In the genomic region with DNA sequence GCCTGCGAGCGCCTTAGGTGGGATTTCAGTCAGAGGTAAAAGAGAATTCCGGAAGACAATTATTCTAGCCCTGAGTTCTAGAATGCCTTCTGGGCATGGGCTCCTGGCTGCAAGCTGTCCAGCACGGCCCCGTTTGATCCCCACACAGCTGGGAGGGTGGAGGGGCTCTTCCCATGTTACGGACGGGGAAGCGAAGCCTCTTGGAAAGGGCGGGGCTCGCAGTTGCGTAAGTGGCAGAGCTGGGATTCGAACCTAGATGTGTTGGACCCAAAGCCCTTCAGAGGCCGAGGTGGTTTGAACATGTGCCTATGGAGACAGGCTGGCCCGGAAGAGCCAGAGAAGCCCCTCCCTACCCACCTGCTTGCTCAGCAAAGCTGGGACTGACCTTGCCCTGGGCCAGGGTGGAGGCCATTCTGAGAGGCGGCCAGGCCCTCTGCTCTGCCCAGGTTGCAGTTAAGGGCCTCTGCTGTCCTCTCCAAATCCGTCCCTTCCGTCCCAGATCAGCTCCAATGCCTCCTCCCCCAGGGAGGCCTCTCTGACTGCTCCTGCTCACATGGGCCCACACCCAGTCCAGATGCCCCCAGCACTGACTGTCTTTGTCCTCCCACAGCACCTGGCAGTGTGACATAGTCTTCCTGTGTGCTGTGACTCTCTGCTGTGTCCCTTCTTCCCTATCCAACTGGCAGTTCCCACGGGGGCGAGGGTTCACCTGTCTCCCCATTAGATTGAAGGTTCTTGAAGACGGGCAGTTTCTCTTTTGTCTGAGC, we compare ENCODE assay signal across 16 cellular contexts. TPM values are rescaled to one million over a fixed set of nuclear protein-coding genes. Genes with fewer than 3 reads are reported as not detected.
DNase-seq lines count a peak whose midpoint lies in the region; ATAC-seq and TF ChIP-seq lines count a peak whose summit lies in the region.
"Had no signal": no experiment of that assay in that cellular context is flagged by ENCODE, and none has a peak within 500 bp of the region (broad histone marks: within the 10 kb centered on the region; RNA-seq: fewer than 3 reads in every experiment).

No MANE protein-coding gene starts in this region.

- peak overlapping the region; percentile 44 for H2AK5ac ChIP-seq in neuronal stem cell (ENCODE audit: low read depth, low read length)

- peak overlapping the region; percentile 21 for H3K18ac ChIP-seq in neuronal stem cell (ENCODE audit: low read length)

- H3K36me3 Mint-ChIP-seq in activated T-helper 17 cell treated with anti-CD3 and anti-CD28 coated beads, Interleukin-2, amount 50 U/mL, for 72 hours (ENCODE audit: low read depth), result no peaks in the 10 kb centered on the region
- H3K36me3 Mint-ChIP-seq in type B pancreatic cell (no peaks in the 10 kb centered on the region), T-helper 17 cell (ENCODE audit: low read depth) (no peaks in the 10 kb centered on the region)
- H3K36me3 Mint-ChIP-seq: WTC11 had no signal

- H3K27me3 Mint-ChIP-seq in activated T-helper 17 cell treated with anti-CD3 and anti-CD28 coated beads, Interleukin-2, amount 50 U/mL, for 72 hours, result peaks cover 15% of the 10 kb centered on the region
- H3K27me3 Mint-ChIP-seq in type B pancreatic cell, result peaks cover 5% of the 10 kb centered on the region
- peaks cover 35% of the 10 kb centered on the region for H3K27me3 Mint-ChIP-seq in T-helper 17 cell

- no peak overlapping the region for H2BK5ac ChIP-seq in neuronal stem cell (ENCODE audit: low read length)

- no peak overlapping the region for H3K4ac ChIP-seq in neuronal stem cell (ENCODE audit: low read length)

- no peak overlapping the region for H3K9ac ChIP-seq in neuronal stem cell (ENCODE audit: low read depth, low read length, poor library complexity)

- peaks cover 2% of the 10 kb centered on the region for H3K79me1 ChIP-seq in neuronal stem cell (ENCODE audit: low read depth, low read length)

- H3K27ac Mint-ChIP-seq in activated T-helper 17 cell treated with anti-CD3 and anti-CD28 coated beads, Interleukin-2, amount 50 U/mL, for 72 hours, result peak overlapping the region; percentile 67
- H3K27ac Mint-ChIP-seq in type B pancreatic cell (peak overlapping the region; percentile 29), T-helper 17 cell (no peak overlapping the region)

- no peaks in the 10 kb centered on the region for H3K36me3 ChIP-seq in gastroesophageal sphincter
- H3K36me3 ChIP-seq in neuronal stem cell (replicated peaks in 1 of 2; ENCODE audit: control insufficient read depth in 2 of 2, insufficient read depth in 2 of 2, low read length in 2 of 2), result no peaks in the 10 kb centered on the region

- H4K8ac ChIP-seq in neuronal stem cell (ENCODE audit: low read depth, low read length), result no peak overlapping the region

- H4K91ac ChIP-seq in neuronal stem cell (ENCODE audit: low read depth, low read length, poor library complexity), result peak overlapping the region; percentile 13

- H3K9me3 Mint-ChIP-seq in activated T-helper 17 cell treated with anti-CD3 and anti-CD28 coated beads, Interleukin-2, amount 50 U/mL, for 72 hours, result no peaks in the 10 kb centered on the region
- no peaks in the 10 kb centered on the region for H3K9me3 Mint-ChIP-seq in type B pancreatic cell
- H3K9me3 Mint-ChIP-seq: WTC11 had no signal

- H2BK12ac ChIP-seq in neuronal stem cell (ENCODE audit: low read length), result no peak overlapping the region

- TF ChIP-seq CTCF in gastroesophageal sphincter (IDR thresholded peaks at IDR 0.05) (no peak), type B pancreatic cell (conservative IDR thresholded peaks at IDR 0.05) (no peak)

- H3K27me3 ChIP-seq in gastroesophageal sphincter, result no peaks in the 10 kb centered on the region
- H3K27me3 ChIP-seq in neuronal stem cell (ENCODE audit: control insufficient read depth in 3 of 3, insufficient read depth in 3 of 3, low read depth in 1 of 3, low read length in 3 of 3), result peaks cover 0 to 96% (median 12%) of the 10 kb centered on the region in 3 experiments

- WGBS in gastroesophageal sphincter (ENCODE audit: low coverage in 1 of 2), 2 donors, result 43% methylated on average over 5 of the region's 20 CpGs; no CpG with 5 or more reads in 1 of the 2 donors
- no CpG with 5 or more reads among the region's 20 CpGs for WGBS in neuronal stem cell (ENCODE audit: extremely low coverage in 2 of 2, insufficient read length in 2 of 2, insufficient replicate concordance in 1 of 2), 2 donors

- no peak overlapping the region for H2BK15ac ChIP-seq in neuronal stem cell (ENCODE audit: low read length)

- no peaks in the 10 kb centered on the region for H3K9me3 ChIP-seq in gastroesophageal sphincter
- no peaks in the 10 kb centered on the region for H3K9me3 ChIP-seq in neuronal stem cell (replicated peaks in 1 of 2; ENCODE audit: control insufficient read depth in 2 of 2, insufficient read depth in 1 of 2, low read depth in 1 of 2, low read length in 2 of 2)
- no peaks in the 10 kb centered on the region for H3K9me3 ChIP-seq in T-helper 17 cell (ENCODE audit: control insufficient read depth, low read length, poor library complexity, severe bottlenecking)

- H3K4me3 Mint-ChIP-seq in activated T-helper 17 cell treated with anti-CD3 and anti-CD28 coated beads, Interleukin-2, amount 50 U/mL, for 72 hours, result no peak overlapping the region
- H3K4me3 Mint-ChIP-seq in type B pancreatic cell (no peak overlapping the region), T-helper 17 cell (no peak overlapping the region)
- H3K4me3 Mint-ChIP-seq: WTC11 had no signal

- H3K4me1 Mint-ChIP-seq in activated T-helper 17 cell treated with anti-CD3 and anti-CD28 coated beads, Interleukin-2, amount 50 U/mL, for 72 hours, result no peaks in the 10 kb centered on the region
- H3K4me1 Mint-ChIP-seq in type B pancreatic cell (ENCODE audit: unreplicated experiment), result peaks cover 32% of the 10 kb centered on the region
- peaks cover 3% of the 10 kb centered on the region for H3K4me1 Mint-ChIP-seq in T-helper 17 cell

- no peak overlapping the region for H2BK120ac ChIP-seq in neuronal stem cell (ENCODE audit: low read depth, low read length)

- H3K4me3 ChIP-seq in gastroesophageal sphincter (peak overlapping the region in 1 of 2 donors; percentile 66), neuronal stem cell (ENCODE audit: low read length in 2 of 2) (no peak overlapping the region)

- DNase-seq in neuronal stem cell (ENCODE audit: low spot score) (no peak), type B pancreatic cell (ENCODE audit: extremely low spot score, unreplicated experiment) (no peak), T-helper 17 cell (no peak), NCI-H2227 (lab: John Stamatoyannopoulos, UW; ENCODE audit: unreplicated experiment) (no peak)
- DNase-seq: COR-L47; NCI-H1105; NCI-H82; stimulated activated CD4-positive, alpha-beta T cell treated with anti-CD3 and anti-CD28 coated beads, Interleukin-2, amount 100 ng/mL, for 24 hours; stimulated activated naive CD4-positive, alpha-beta T cell treated with Interleukin-2 at 50 U/mL for 16 hours had no signal

- TF ChIP-seq EP300 in gastroesophageal sphincter (IDR thresholded peaks at IDR 0.05), result no peak

- H3K14ac ChIP-seq in neuronal stem cell (ENCODE audit: low read length), result no peak overlapping the region

- no peak overlapping the region for H2AFZ ChIP-seq in neuronal stem cell (ENCODE audit: low read length)

- H3K27ac ChIP-seq in gastroesophageal sphincter (peak overlapping the region; percentile 86 to 95 (median 92)), neuronal stem cell (replicated peaks; ENCODE audit: low read length) (no peak overlapping the region)

- no peak for ATAC-seq in activated T-helper 17 cell treated with anti-CD3 and anti-CD28 coated beads, Interleukin-2, amount 50 U/mL, for 72 hours (replicated peaks)
- ATAC-seq in gastroesophageal sphincter (no peak), GM21526 (IDR thresholded peaks at IDR 0.05; ENCODE audit: low FRiP score, unreplicated experiment) (no peak), T-helper 17 cell (no peak)
- ATAC-seq: WTC11 had no signal

- no peak for TF ChIP-seq POLR2A in gastroesophageal sphincter (IDR thresholded peaks at IDR 0.05)

- H3K23ac ChIP-seq in neuronal stem cell (ENCODE audit: low read depth, low read length, poor library complexity), result peak overlapping the region; percentile 35

- H3K4me1 ChIP-seq in gastroesophageal sphincter (peaks cover 18 to 83% (median 33%) of the 10 kb centered on the region in 3 donors), neuronal stem cell (ENCODE audit: control insufficient read depth in 2 of 2, insufficient read depth in 1 of 2, low read depth in 1 of 2, low read length in 2 of 2) (peaks cover 9 to 20% of the 10 kb centered on the region in 2 donors)

- no peak overlapping the region for H3K4me2 ChIP-seq in neuronal stem cell (ENCODE audit: insufficient read depth, low read length, poor library complexity, severe bottlenecking)

RNA-seq across cellular contexts. Expression of a gene that starts 1.1 kb away (rescaled TPM):
- not detected for total RNA-seq in activated T-helper 17 cell treated with anti-CD3 and anti-CD28 coated beads, Interleukin-2, amount 50 U/mL, for 72 hours
- total RNA-seq in gastroesophageal sphincter (100 to 1,000 TPM; 143 to 505 (median 229) TPM), type B pancreatic cell (ENCODE audit: low replicate concordance) (0.48 and 0.64 TPM in 2 replicates), T-helper 17 cell (not detected)
- not detected for polyA plus RNA-seq in neuronal stem cell (2013, experiment 1 of 2)
- polyA plus RNA-seq in neuronal stem cell (2013, experiment 2 of 2), result not detected
- total RNA-seq: H4 had no signal
- polyA plus RNA-seq: neural cell had no signal

RNA-seq across cellular contexts. Expression of a gene that starts 2.9 kb away (rescaled TPM):
- total RNA-seq in activated T-helper 17 cell treated with anti-CD3 and anti-CD28 coated beads, Interleukin-2, amount 50 U/mL, for 72 hours, result under 1 TPM in 1 of 2 donors, not detected in 1; 0.40 TPM
- total RNA-seq in gastroesophageal sphincter (1 to 10 TPM in 1 of 4 donors, under 1 TPM in 2, not detected in 1; 0.08 to 3.0 (median 0.20) TPM), type B pancreatic cell (ENCODE audit: low replicate concordance) (0.38 and 1.6 TPM in 2 replicates), T-helper 17 cell (not detected)
- polyA plus RNA-seq in neuronal stem cell (2013, experiment 1 of 2), result 0.13 TPM
- polyA plus RNA-seq in neuronal stem cell (2013, experiment 2 of 2), result 0.08 TPM
- total RNA-seq: H4, SK-MEL-5 had no signal
- polyA plus RNA-seq: neural cell had no signal

RNA-seq across cellular contexts. Expression of a gene that starts 14.9 kb away (rescaled TPM):
- total RNA-seq in activated T-helper 17 cell treated with anti-CD3 and anti-CD28 coated beads, Interleukin-2, amount 50 U/mL, for 72 hours, result not detected
- not detected for total RNA-seq in gastroesophageal sphincter
- not detected for polyA plus RNA-seq in neuronal stem cell (2013, experiment 1 of 2)
- polyA plus RNA-seq in neuronal stem cell (2013, experiment 2 of 2), result not detected
- not detected in 2 replicates for total RNA-seq in type B pancreatic cell (ENCODE audit: low replicate concordance)
- total RNA-seq in T-helper 17 cell, result not detected
- total RNA-seq: H4, SK-MEL-5, WTC11 had no signal
- polyA plus RNA-seq: neural cell had no signal

RNA-seq across cellular contexts. Expression of a gene that starts 24.6 kb away (rescaled TPM):
- total RNA-seq in activated T-helper 17 cell treated with anti-CD3 and anti-CD28 coated beads, Interleukin-2, amount 50 U/mL, for 72 hours, result under 1 TPM in 1 of 2 donors, not detected in 1; 0.13 TPM
- total RNA-seq in gastroesophageal sphincter (1 to 10 TPM in 2 of 4 donors, under 1 TPM in 2; 0.20 to 1.9 (median 0.82) TPM), type B pancreatic cell (ENCODE audit: low replicate concordance) (0.95 and 1.6 TPM in 2 replicates), T-helper 17 cell (not detected)
- 2.9 TPM for polyA plus RNA-seq in neuronal stem cell (2013, experiment 1 of 2)
- polyA plus RNA-seq in neuronal stem cell (2013, experiment 2 of 2), result 2.7 TPM
- total RNA-seq: H4 had no signal
- polyA plus RNA-seq: neural cell had no signal

RNA-seq across cellular contexts. Expression of a gene that starts 43.0 kb away (rescaled TPM):
- total RNA-seq in activated T-helper 17 cell treated with anti-CD3 and anti-CD28 coated beads, Interleukin-2, amount 50 U/mL, for 72 hours, result 100 to 1,000 TPM in 1 of 2 donors, 10 to 100 TPM in 1; 62.0 to 135 TPM
- total RNA-seq in gastroesophageal sphincter (10 to 100 TPM; 24.0 to 65.7 (median 29.0) TPM), type B pancreatic cell (ENCODE audit: low replicate concordance) (27.8 and 42.2 TPM in 2 replicates), T-helper 17 cell (10 to 100 TPM; 71.7 to 99.0 TPM)
- 26.5 TPM for polyA plus RNA-seq in neuronal stem cell (2013, experiment 1 of 2)
- 28.4 TPM for polyA plus RNA-seq in neuronal stem cell (2013, experiment 2 of 2)

Comparison
In these comparisons a context has a peak if more than half of its experiments do, and no peak if none do; other contexts are left out.
1. RNA of a gene that starts 1.1 kb away (total RNA-seq): 143 to 505 TPM in gastroesophageal sphincter; 0.48 to 0.64 TPM in type B pancreatic cell, not detected in activated T-helper 17 cell treated with anti-CD3 and anti-CD28 coated beads, Interleukin-2, amount 50 U/mL, for 72 hours and not detected in T-helper 17 cell; every median in the first group is over 10 times any median in the second.